Comparison of ENCODE assay signal across 30 cellular contexts in the genomic region with DNA sequence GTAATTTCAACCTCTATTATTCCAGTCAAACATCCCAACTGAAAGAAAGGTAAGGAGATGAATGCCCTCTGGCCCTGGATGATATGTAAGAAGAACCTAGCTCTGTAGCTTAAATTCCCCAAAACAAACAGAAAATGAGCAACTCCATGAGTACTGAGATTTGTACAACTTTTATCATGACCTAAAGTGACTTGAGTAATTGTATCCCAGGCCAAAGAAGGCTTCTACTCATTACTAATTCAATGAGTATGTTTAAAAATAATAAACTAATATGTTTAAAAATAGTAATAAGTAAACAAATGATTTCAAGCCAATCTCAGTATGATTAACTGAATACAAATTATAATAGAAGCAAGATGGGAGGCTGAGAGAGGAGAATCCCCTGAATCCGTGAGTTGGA.
"Had no signal": no experiment of that assay in that cellular context is flagged by ENCODE, and none has a peak within 500 bp of the region (broad histone marks: within the 10 kb centered on the region; RNA-seq: fewer than 3 reads in every experiment).

No MANE protein-coding gene starts in this region.

- ATAC-seq: activated naive CD4-positive, alpha-beta T cell treated with anti-CD3 and anti-CD28 coated beads, Interleukin-2, amount 50 U/mL, for 72 hours; activated T-cell treated with anti-CD3 and anti-CD28 coated beads, Interleukin-2, amount 50 U/mL, for 4 hours; Right ventricle myocardium inferior; T-cell had no signal

- H3K4me1 ChIP-seq: adrenal gland had no signal

- H3K27ac ChIP-seq: adrenal gland, RWPE1, VCaP had no signal

- H3K9me3 ChIP-seq: adrenal gland had no signal

- H3K36me3 ChIP-seq: adrenal gland had no signal

- H3K4me3 ChIP-seq: adrenal gland had no signal

- DNase-seq: activated B cell treated with CpG ODN at 0.5 μM for 24 hours; activated CD4-positive, alpha-beta memory T cell treated with anti-CD3 and anti-CD28 coated beads for 36 hours; activated CD4-positive, alpha-beta T cell treated with anti-CD3 and anti-CD28 coated beads for 4 hours; activated CD4-positive, alpha-beta T cell treated with anti-CD3 and anti-CD28 coated beads, Interleukin-2, amount 50 U/mL, for 1 hour; activated CD4-positive, CD25-positive, alpha-beta regulatory T cell treated with anti-CD3 and anti-CD28 coated beads, Interleukin-2, amount 50 U/mL, for 72 hours; activated CD8-positive, alpha-beta memory T cell treated with anti-CD3 and anti-CD28 coated beads, Interleukin-2, amount 50 U/mL, for 4 hours; activated gamma-delta T cell treated with Interleukin-2 at 50 U/mL for 16 hours; activated naive CD4-positive, alpha-beta T cell treated with anti-CD3 and anti-CD28 coated beads for 36 hours; activated T-cell treated with anti-CD3 and anti-CD28 coated beads for 4 hours; activated T-cell treated with anti-CD3 and anti-CD28 coated beads, Interleukin-2, amount 50 U/mL, for 4 hours; adrenal gland; caudate nucleus; cerebellar nuclear complex; Kasumi-1; MM.1S; MV-4-11; NCI-H1092; NCI-H1436 treated with DMSO at 0.1 percent for 48 hours; NCI-H1694 treated with DMSO at 0.1 percent for 48 hours; NCI-H2029; NCI-H345; NCI-H524 treated with DMSO at 0.1 percent for 48 hours; SIG-M5; T-cell; T-helper 2 cell; T-helper 9 cell had no signal

- H3K27me3 ChIP-seq: adrenal gland had no signal
